In the genomic region with DNA sequence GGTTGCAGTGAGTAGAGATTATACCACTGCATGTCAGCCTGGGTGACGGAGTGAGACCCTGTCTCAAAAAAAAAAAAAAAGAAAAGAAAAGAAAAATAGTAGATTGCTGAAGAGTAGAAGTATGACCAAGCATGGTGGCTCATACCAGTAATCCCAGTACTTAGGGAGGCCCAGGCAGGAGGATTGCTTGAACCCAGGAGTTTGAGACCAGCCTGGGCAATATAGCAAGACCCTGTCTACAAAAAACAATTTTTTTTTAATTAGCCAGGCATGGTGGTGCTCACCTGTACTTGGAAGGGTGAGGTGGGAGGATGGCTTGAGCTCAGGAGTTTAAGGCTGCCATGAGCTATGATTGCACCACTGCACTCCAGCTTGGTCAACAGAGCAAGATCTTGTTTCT, we compare ENCODE assay signal across 26 cellular contexts. TPM values are rescaled to one million over a fixed set of nuclear protein-coding genes. Genes with fewer than 3 reads are reported as not detected.
DNase-seq lines count a peak whose midpoint lies in the region; ATAC-seq, FAIRE-seq and TF ChIP-seq lines count a peak whose summit lies in the region.
"Had no signal": no experiment of that assay in that cellular context is flagged by ENCODE, and none has a peak within 500 bp of the region (broad histone marks: within the 10 kb centered on the region; RNA-seq: fewer than 3 reads in every experiment).

No MANE protein-coding gene starts in this region.

- peaks cover 8 to 53% (median 26%) of the 10 kb centered on the region in 10 experiments for H3K4me1 ChIP-seq in BLaER1 treated with 17β-estradiol and CSF1 and Interleukin-3, amounts not matched to agents 10 nM and 100 nM
- H3K4me1 ChIP-seq in IMR-90 (ENCODE audit: control insufficient read depth, insufficient read depth, low read length) (0 out of 2 replicates have a peak, but pooled peaks cover 3% of the 10 kb centered on the region), astrocyte (ENCODE audit: insufficient read depth, low read length) (peaks cover 6% of the 10 kb centered on the region), trophoblast cell (ENCODE audit: control insufficient read depth in 1 of 2, insufficient read depth in 2 of 2, low read length in 2 of 2) (peaks cover 2% of the 10 kb centered on the region in 2 experiments), transverse colon (peaks cover 9 to 38% (median 19%) of the 10 kb centered on the region in 4 donors)

- H3K9me3 Mint-ChIP-seq in astrocyte (ENCODE audit: unreplicated experiment), result no peaks in the 10 kb centered on the region
- H3K9me3 Mint-ChIP-seq: activated naive CD4-positive, alpha-beta T cell treated with anti-CD3 and anti-CD28 coated beads, Interleukin-2, amount 50 U/mL, for 24 hours; CD4-positive, alpha-beta T cell; central memory CD8-positive, alpha-beta T cell had no signal

- no peak for FAIRE-seq in astrocyte (lab: Jason Lieb, UNC)
- FAIRE-seq: endothelial cell of umbilical vein, GM18507, H1, small intestine, urothelium cell line had no signal

- H3K18ac ChIP-seq in IMR-90 (ENCODE audit: low read depth, low read length), result no peak overlapping the region
- H3K18ac ChIP-seq in trophoblast cell (ENCODE audit: low read length), result no peak overlapping the region

- CTCF ChIA-PET in IMR-90 (lab: Yijun Ruan, JAX), result interaction anchor here (0.6 to 0.7 kb wide), 3 partner anchors 11 to 237 kb away, joined by 3 to 4 read pairs (median 4); no protein-coding TSS in a partner anchor

- no peak for DNase-seq in IMR-90
- DNase-seq in astrocyte (ENCODE audit: low read depth), result no peak
- DNase-seq in trophoblast cell, result no peak
- DNase-seq in transverse colon, result no peak
- no peak for DNase-seq in H7
- DNase-seq in Ammon's horn (ENCODE audit: low spot score), result no peak
- DNase-seq in NCI-H1417 (lab: John Stamatoyannopoulos, UW), result no peak
- DNase-seq: activated CD4-positive, alpha-beta T cell treated with anti-CD3 and anti-CD28 coated beads for 48 hours; CD4-positive, alpha-beta T cell; GDM1; NCI-H1092; NCI-H187 treated with DMSO at 0.1 percent for 48 hours; NCI-H526; nucleus accumbens; small intestine; stimulated activated CD4-positive, alpha-beta T cell treated with anti-CD3 and anti-CD28 coated beads, Interleukin-2, amount 100 ng/mL, for 24 hours had no signal

- H3K79me1 ChIP-seq in IMR-90 (ENCODE audit: low read depth in 1 of 2, low read length in 2 of 2) (peaks cover 5 to 41% of the 10 kb centered on the region in 2 experiments; a peak in 3 of 4 replicates), trophoblast cell (ENCODE audit: low read length) (peaks cover 6% of the 10 kb centered on the region)

- TF ChIP-seq CTCF in IMR-90 (conservative IDR thresholded peaks at IDR 0.05; ENCODE audit: low read depth, low read length), result no peak
- TF ChIP-seq CTCF in astrocyte (IDR thresholded peaks at IDR 0.05; ENCODE audit: insufficient read depth, low read depth, low read length), result no peak
- no peak for TF ChIP-seq CTCF in transverse colon (IDR thresholded peaks at IDR 0.05)

- peaks cover 72% of the 10 kb centered on the region for H3K79me2 ChIP-seq in astrocyte (ENCODE audit: insufficient read depth, low read length)
- H3K79me2 ChIP-seq in trophoblast cell (ENCODE audit: control insufficient read depth, insufficient read depth, low read length, poor library complexity), result peaks cover 9% of the 10 kb centered on the region

- no peak for TF ChIP-seq EP300 in transverse colon (IDR thresholded peaks at IDR 0.05; ENCODE audit: low read depth)

- intact Hi-C loops in IMR-90 (cut with micrococcal nuclease), result loop anchor here (5.0 kb wide), 2 partner anchors 34 to 49 kb away; partner anchors contain the start of gene ZBTB47
- intact Hi-C loops in transverse colon (cut with DNase I; ENCODE audit: low total_unique reads), result no loop called here

- H2BK120ac ChIP-seq in IMR-90 (ENCODE audit: low read depth, low read length), result no peak overlapping the region
- H2BK120ac ChIP-seq in trophoblast cell (ENCODE audit: insufficient read depth, low read length, poor library complexity), result no peak overlapping the region

- peak overlapping the region in 1 of 11 experiments; percentile 93; a peak in 3 of 22 replicates for H3K9ac ChIP-seq in BLaER1 treated with 17β-estradiol and CSF1 and Interleukin-3, amounts not matched to agents 10 nM and 100 nM
- H3K9ac ChIP-seq in IMR-90 (ENCODE audit: low read depth, low read length) (no peak overlapping the region), astrocyte (ENCODE audit: low read length) (no peak overlapping the region), trophoblast cell (ENCODE audit: low read length) (no peak overlapping the region)

- H3K27me3 ChIP-seq in BLaER1 treated with 17β-estradiol and CSF1 and Interleukin-3, amounts not matched to agents 10 nM and 100 nM, result no peaks in the 10 kb centered on the region
- H3K27me3 ChIP-seq in IMR-90 (ENCODE audit: control insufficient read depth, insufficient read depth, low read length), result no peaks in the 10 kb centered on the region
- H3K27me3 ChIP-seq in astrocyte (ENCODE audit: insufficient read depth, low read length), result no peaks in the 10 kb centered on the region
- H3K27me3 ChIP-seq in trophoblast cell (ENCODE audit: insufficient read depth, low read length), result no peaks in the 10 kb centered on the region
- no peaks in the 10 kb centered on the region for H3K27me3 ChIP-seq in transverse colon
- no peaks in the 10 kb centered on the region for H3K27me3 ChIP-seq in H7 (ENCODE audit: control insufficient read depth, insufficient read depth, low read length)
- H3K27me3 ChIP-seq: ascending aorta had no signal

- H4K12ac ChIP-seq in trophoblast cell (ENCODE audit: low read depth, low read length), result no peak overlapping the region

- no TSS peak for BruUV-seq in IMR-90 (replicated peaks; lab: Mats Ljungman, UMichigan)

- H3K27ac ChIP-seq in BLaER1 treated with 17β-estradiol and CSF1 and Interleukin-3, amounts not matched to agents 10 nM and 100 nM, result no peak overlapping the region
- H3K27ac ChIP-seq in IMR-90 (ENCODE audit: insufficient read depth, low read length), result no peak overlapping the region
- no peak overlapping the region for H3K27ac ChIP-seq in astrocyte (ENCODE audit: low read depth, low read length)
- no peak overlapping the region for H3K27ac ChIP-seq in trophoblast cell (ENCODE audit: low read depth, low read length)
- H3K27ac ChIP-seq in transverse colon, result no peak overlapping the region
- H3K27ac ChIP-seq: ascending aorta, RWPE1 had no signal

- H4K5ac ChIP-seq in IMR-90 (ENCODE audit: low read depth, low read length), result no peak overlapping the region

- POLR2A ChIA-PET in IMR-90 (lab: Charles Lee; ENCODE audit: unreplicated experiment), result no interaction called here

- peaks cover 11% of the 10 kb centered on the region for H3K9me1 ChIP-seq in IMR-90 (ENCODE audit: insufficient read depth, low read length)

- no peak overlapping the region for H4K91ac ChIP-seq in IMR-90 (ENCODE audit: insufficient read depth, low read depth, low read length)
- no peak overlapping the region for H4K91ac ChIP-seq in trophoblast cell (ENCODE audit: low read depth, low read length)

- peaks cover 6 to 16% (median 13%) of the 10 kb centered on the region in 11 experiments for H3K9me3 ChIP-seq in BLaER1 treated with 17β-estradiol and CSF1 and Interleukin-3, amounts not matched to agents 10 nM and 100 nM (replicated peaks in 1 of 11)
- no peaks in the 10 kb centered on the region for H3K9me3 ChIP-seq in IMR-90 (ENCODE audit: control insufficient read depth, insufficient read depth, low read length)
- H3K9me3 ChIP-seq in astrocyte (ENCODE audit: insufficient read depth, low read depth, low read length), result no peaks in the 10 kb centered on the region
- H3K9me3 ChIP-seq in trophoblast cell (ENCODE audit: insufficient read depth, low read depth, low read length), result no peaks in the 10 kb centered on the region
- peaks cover 0 to 4% of the 10 kb centered on the region in 2 donors for H3K9me3 ChIP-seq in transverse colon
- H3K9me3 ChIP-seq: ascending aorta had no signal

- H2AFZ ChIP-seq in IMR-90 (replicated peaks; ENCODE audit: low read length, poor library complexity) (no peak overlapping the region), astrocyte (ENCODE audit: low read depth, low read length) (no peak overlapping the region), trophoblast cell (ENCODE audit: insufficient read depth, low read length, poor library complexity) (no peak overlapping the region)

- H3K4me2 ChIP-seq in BLaER1 treated with 17β-estradiol and CSF1 and Interleukin-3, amounts not matched to agents 10 nM and 100 nM, result peak overlapping the region; percentile 75 to 97 (median 83)
- H3K4me2 ChIP-seq in IMR-90 (ENCODE audit: low read depth, low read length) (no peak overlapping the region), astrocyte (ENCODE audit: low read length) (peak overlapping the region; percentile 92), trophoblast cell (ENCODE audit: low read length) (no peak overlapping the region)

- H3K23ac ChIP-seq in IMR-90 (ENCODE audit: low read depth, low read length) (0 out of 2 replicates have a peak overlapping the region, but pooled peaks have one; percentile 48), trophoblast cell (ENCODE audit: low read length) (no peak overlapping the region)

- H3K27me3 Mint-ChIP-seq in astrocyte (ENCODE audit: low read depth, unreplicated experiment), result no peaks in the 10 kb centered on the region
- H3K27me3 Mint-ChIP-seq: activated naive CD4-positive, alpha-beta T cell treated with anti-CD3 and anti-CD28 coated beads, Interleukin-2, amount 50 U/mL, for 24 hours; CD4-positive, alpha-beta T cell; central memory CD8-positive, alpha-beta T cell; memory B cell had no signal

- in situ Hi-C loops in IMR-90 (cut with MboI; ENCODE audit: low sequenced_read_pairs) (no loop called here), transverse colon (cut with MboI; ENCODE audit: low pct_ligation_motif_present in 1 of 4, low pct_unique_long_range_greater_than_20kb in 1 of 4, low sequenced_read_pairs in 3 of 4) (no loop called here)

- no peak for TF ChIP-seq RAD21 in IMR-90 (IDR thresholded peaks at IDR 0.05; ENCODE audit: low read length)

- H3K4me3 Mint-ChIP-seq in astrocyte (ENCODE audit: unreplicated experiment), result peak overlapping the region; percentile 94

- peaks cover 15% of the 10 kb centered on the region for H3K4me1 Mint-ChIP-seq in astrocyte (ENCODE audit: low read depth, unreplicated experiment)

- H2BK12ac ChIP-seq in trophoblast cell (ENCODE audit: low read length), result no peak overlapping the region

- H3K14ac ChIP-seq in IMR-90 (replicated peaks; ENCODE audit: low read depth, low read length) (no peak overlapping the region), trophoblast cell (ENCODE audit: low read length) (no peak overlapping the region)

- ATAC-seq in IMR-90 (ENCODE audit: low read depth), result no peak

- no peak overlapping the region for H3K4ac ChIP-seq in IMR-90 (ENCODE audit: low read depth, low read length)
- H3K4ac ChIP-seq in trophoblast cell (ENCODE audit: low read depth, low read length), result peak overlapping the region; percentile 95

- dilution Hi-C loops in IMR-90 (cut with HindIII; ENCODE audit: low sequenced_read_pairs, unreplicated experiment), result no loop called here

- no peak for TF ChIP-seq POLR2A in IMR-90 (IDR thresholded peaks at IDR 0.05; ENCODE audit: low read depth, low read length)
- TF ChIP-seq POLR2A in transverse colon (IDR thresholded peaks at IDR 0.05), result no peak

- H3K36me3 ChIP-seq in BLaER1 treated with 17β-estradiol and CSF1 and Interleukin-3, amounts not matched to agents 10 nM and 100 nM, result peaks cover 48 to 61% (median 56%) of the 10 kb centered on the region in 11 experiments
- H3K36me3 ChIP-seq in IMR-90 (ENCODE audit: control insufficient read depth, insufficient read depth, low read length), result peaks cover 6% of the 10 kb centered on the region
- peaks cover 3% of the 10 kb centered on the region for H3K36me3 ChIP-seq in astrocyte (ENCODE audit: insufficient read depth, low read length)
- peaks cover under 1 to 5% of the 10 kb centered on the region in 2 experiments for H3K36me3 ChIP-seq in trophoblast cell (ENCODE audit: control insufficient read depth in 1 of 2, insufficient read depth in 2 of 2, low read length in 2 of 2)
- H3K36me3 ChIP-seq in transverse colon, result peaks cover 0 to 10% (median 2%) of the 10 kb centered on the region in 4 donors
- H3K36me3 ChIP-seq in H7 (replicated peaks; ENCODE audit: control insufficient read depth, insufficient read depth, low read length), result no peaks in the 10 kb centered on the region

- no peak overlapping the region for H2BK5ac ChIP-seq in IMR-90 (ENCODE audit: low read depth, low read length, poor library complexity, severe bottlenecking)
- H2BK5ac ChIP-seq in trophoblast cell (ENCODE audit: low read depth, low read length, poor library complexity), result no peak overlapping the region

- peaks cover 3% of the 10 kb centered on the region for H3K36me3 Mint-ChIP-seq in astrocyte (ENCODE audit: low read depth, unreplicated experiment)

- H3K4me3 ChIP-seq in BLaER1 treated with 17β-estradiol and CSF1 and Interleukin-3, amounts not matched to agents 10 nM and 100 nM, result peak overlapping the region in 1 of 10 experiments; percentile 8; a peak in 1 of 20 replicates
- no peak overlapping the region for H3K4me3 ChIP-seq in IMR-90 (ENCODE audit: insufficient read depth, low read depth, low read length)
- H3K4me3 ChIP-seq in astrocyte (ENCODE audit: insufficient read depth, low read depth, low read length), result peak overlapping the region; percentile 79
- no peak overlapping the region for H3K4me3 ChIP-seq in trophoblast cell (ENCODE audit: low read depth, low read length)
- no peak overlapping the region for H3K4me3 ChIP-seq in transverse colon
- H3K4me3 ChIP-seq in H7 (ENCODE audit: insufficient read depth, low read depth, low read length), result no peak overlapping the region

- H4K20me1 ChIP-seq in BLaER1 treated with 17β-estradiol and CSF1 and Interleukin-3, amounts not matched to agents 10 nM and 100 nM, result peaks cover 26 to 66% (median 52%) of the 10 kb centered on the region in 11 experiments; a peak in 19 of 22 replicates
- peaks cover 54% of the 10 kb centered on the region for H4K20me1 ChIP-seq in IMR-90 (ENCODE audit: insufficient read depth, low read length)
- peaks cover 65% of the 10 kb centered on the region for H4K20me1 ChIP-seq in astrocyte (ENCODE audit: insufficient read depth, low read length)

- no CpG with 5 or more reads among the region's 1 CpG for WGBS in IMR-90 (ENCODE audit: extremely low coverage in 2 of 2, insufficient read length in 1 of 2), 2 experiments
- WGBS in trophoblast cell (ENCODE audit: extremely low coverage, insufficient coverage, insufficient read length), result no CpG with 5 or more reads among the region's 1 CpG
- WGBS in transverse colon (ENCODE audit: low coverage in 1 of 2), 2 donors, result 83 to 96% methylated on average over 1 of the region's 1 CpG

- no peak overlapping the region for H3K27ac Mint-ChIP-seq in astrocyte (ENCODE audit: unreplicated experiment)

- H2BK20ac ChIP-seq in IMR-90 (ENCODE audit: low read depth, low read length), result no peak overlapping the region

- no peak overlapping the region for H2BK15ac ChIP-seq in IMR-90 (ENCODE audit: low read depth, low read length)

- H3K56ac ChIP-seq in IMR-90 (ENCODE audit: extremely low read depth, insufficient read depth, low read length), result no peak overlapping the region

- H4K8ac ChIP-seq in IMR-90 (ENCODE audit: low read depth in 2 of 2, low read length in 2 of 2), result no peak overlapping the region
- no peak overlapping the region for H4K8ac ChIP-seq in trophoblast cell (ENCODE audit: low read depth, low read length)

- no peak overlapping the region for H2AK9ac ChIP-seq in IMR-90 (replicated peaks; ENCODE audit: low read depth, low read length, poor library complexity)

- H2AK5ac ChIP-seq in IMR-90 (ENCODE audit: low read depth, low read length), result no peak overlapping the region
- H2AK5ac ChIP-seq in trophoblast cell (ENCODE audit: low read length), result no peak overlapping the region

RNA-seq across cellular contexts. Expression of gene NKTR, which starts 2.5 kb away (rescaled TPM):
- 24.0 and 51.4 TPM in 2 replicates for total RNA-seq in IMR-90 (2012; rRNA removed)
- 20.0 and 30.7 TPM in 2 replicates for polyA plus RNA-seq in IMR-90 (2012; rRNA removed)
- polyA plus RNA-seq in IMR-90 (2012; cell fraction: cytosol; rRNA removed), result 1.4 and 2.1 TPM in 2 replicates
- polyA plus RNA-seq in IMR-90 (2012; cell fraction: nucleus; rRNA removed; ENCODE audit: low replicate concordance), result 15.7 and 154 TPM in 2 replicates
- total RNA-seq in astrocyte, result 58.9 and 70.3 TPM in 2 replicates
- polyA plus RNA-seq in trophoblast cell (2013), result 35.3 and 36.7 TPM in 2 replicates
- 100 to 1,000 TPM in 3 of 4 donors, 10 to 100 TPM in 1; 96.3 to 172 (median 133) TPM for total RNA-seq in transverse colon
- 21.3 and 44.8 TPM in 2 replicates for total RNA-seq in H7 (2014; rRNA removed; shearing (Covaris generic))

RNA-seq across cellular contexts. Expression of gene SS18L2, which starts 12.3 kb away (rescaled TPM):
- total RNA-seq in IMR-90 (2012; rRNA removed), result 19.4 and 23.6 TPM in 2 replicates
- 14.9 and 18.7 TPM in 2 replicates for polyA plus RNA-seq in IMR-90 (2012; rRNA removed)
- 6.4 and 6.7 TPM in 2 replicates for polyA plus RNA-seq in IMR-90 (2012; cell fraction: cytosol; rRNA removed)
- polyA plus RNA-seq in IMR-90 (2012; cell fraction: nucleus; rRNA removed; ENCODE audit: low replicate concordance), result 1.5 and 10.1 TPM in 2 replicates
- total RNA-seq in astrocyte, result 22.8 and 26.1 TPM in 2 replicates
- polyA plus RNA-seq in trophoblast cell (2013), result 38.8 and 38.9 TPM in 2 replicates
- 10 to 100 TPM in 3 of 4 donors, 1 to 10 TPM in 1; 3.4 to 23.9 (median 15.8) TPM for total RNA-seq in transverse colon
- 56.9 and 58.9 TPM in 2 replicates for total RNA-seq in H7 (2014; rRNA removed; shearing (Covaris generic))

RNA-seq across cellular contexts. Expression of gene SEC22C, which starts 21.2 kb away (rescaled TPM):
- total RNA-seq in IMR-90 (2012; rRNA removed), result 43.9 and 46.9 TPM in 2 replicates
- polyA plus RNA-seq in IMR-90 (2012; rRNA removed), result 19.9 and 24.0 TPM in 2 replicates
- 11.0 and 11.6 TPM in 2 replicates for polyA plus RNA-seq in IMR-90 (2012; cell fraction: cytosol; rRNA removed)
- 8.1 and 22.9 TPM in 2 replicates for polyA plus RNA-seq in IMR-90 (2012; cell fraction: nucleus; rRNA removed; ENCODE audit: low replicate concordance)
- 36.7 and 37.4 TPM in 2 replicates for total RNA-seq in astrocyte
- polyA plus RNA-seq in trophoblast cell (2013), result 16.7 and 18.1 TPM in 2 replicates
- total RNA-seq in transverse colon, result 10 to 100 TPM; 22.7 to 66.3 (median 32.1) TPM
- total RNA-seq in H7 (2014; rRNA removed; shearing (Covaris generic)), result 53.0 and 57.3 TPM in 2 replicates

RNA-seq across cellular contexts. Expression of gene ZBTB47, which starts 50.5 kb away (rescaled TPM):
- total RNA-seq in IMR-90 (2012; rRNA removed) (9.7 and 10.9 TPM in 2 replicates), astrocyte (9.3 and 10.2 TPM in 2 replicates), transverse colon (10 to 100 TPM in 3 of 4 donors, 1 to 10 TPM in 1; 10.0 to 44.1 (median 19.7) TPM)
- polyA plus RNA-seq in IMR-90 (2012; rRNA removed), result 16.8 and 17.3 TPM in 2 replicates
- 7.1 and 19.6 TPM in 2 replicates for polyA plus RNA-seq in IMR-90 (2012; cell fraction: cytosol; rRNA removed)
- 23.6 and 53.1 TPM in 2 replicates for polyA plus RNA-seq in IMR-90 (2012; cell fraction: nucleus; rRNA removed; ENCODE audit: low replicate concordance)
- 3.2 and 3.4 TPM in 2 replicates for polyA plus RNA-seq in trophoblast cell (2013)
- total RNA-seq in H7 (2014; rRNA removed; shearing (Covaris generic)), result 5.1 and 8.0 TPM in 2 replicates

Comparison
In these comparisons a context has a peak if more than half of its experiments do, and no peak if none do; other contexts are left out.
1. H3K4me2 ChIP-seq: peak in BLaER1 treated with 17β-estradiol and CSF1 and Interleukin-3, amounts not matched to agents 10 nM and 100 nM (11 of 11) and astrocyte (single experiment); none in IMR-90 (single experiment) and trophoblast cell (single experiment).